In the genomic region with DNA sequence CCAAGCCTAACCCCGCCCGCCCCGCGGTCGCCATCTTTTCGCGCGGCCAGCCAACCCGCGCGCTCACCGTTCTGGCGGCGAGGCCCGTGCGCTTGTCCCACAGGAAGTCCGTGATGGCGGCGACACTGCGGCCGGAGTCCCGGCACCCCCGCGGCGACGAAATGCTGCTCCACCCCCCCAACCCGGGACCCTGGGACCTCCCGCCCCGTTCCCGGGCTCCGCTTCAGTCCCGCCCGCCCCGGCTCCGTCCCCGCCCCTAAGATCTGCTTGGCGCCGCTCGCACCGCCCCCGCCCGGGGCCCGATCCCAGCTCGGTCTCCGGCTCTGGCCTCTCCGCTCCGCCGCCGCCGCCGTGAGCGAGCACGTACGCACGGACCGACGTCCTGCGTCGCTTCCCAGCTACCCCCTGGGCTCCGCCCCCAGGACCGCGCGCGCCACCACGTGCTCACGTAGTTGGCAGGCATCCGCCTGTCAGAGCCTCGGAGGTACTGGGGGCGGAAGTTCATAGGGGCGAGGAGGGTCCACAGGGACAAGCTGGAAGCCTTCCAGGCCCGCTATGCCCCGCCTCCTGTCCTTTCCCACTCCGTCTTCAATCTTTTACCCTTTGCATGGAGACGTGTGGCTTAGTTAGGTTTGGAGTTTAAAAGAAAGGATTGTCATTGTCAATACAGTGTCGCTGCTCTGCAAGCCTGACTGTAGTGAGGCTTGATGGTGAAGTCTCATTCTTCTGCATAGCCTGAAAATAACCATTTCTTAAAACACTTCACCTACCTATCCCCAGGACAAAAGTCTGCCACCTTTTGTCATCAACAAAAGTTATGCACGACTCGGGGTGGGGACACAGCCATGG, we compare ENCODE assay signal across 1 cellular context.
TF ChIP-seq lines count a peak whose summit lies in the region.

CLK2 (minus strand) TSS at position 371 of the 849 bp plus-strand sequence. CDS start 2,527 bp downstream, outside the sequence.

TF ChIP-seq in GM23338, 12 proteins besides CTCF, POLR2A, EP300 and RAD21:
- TF ChIP-seq CREB1 (CRISPR knock-in tag; IDR thresholded peaks at IDR 0.05; ENCODE audit: low read depth) (peak; percentile 4; the same call in 1 of the 2 replicates), EZH2phosphoT487 (IDR thresholded peaks at IDR 0.05; ENCODE audit: unreplicated experiment) (no peak), ETS1 (IDR thresholded peaks at IDR 0.05) (peak; percentile 76; the same call in 1 of the 2 replicates), POLR2AphosphoS5 (IDR thresholded peaks at IDR 0.05; ENCODE audit: low read depth) (peak; percentile 88)
